Comparison of ENCODE assay signal across 9 cellular contexts in genomic region chr10:93080350-93081046, GRCh38. TPM values are rescaled to one million over a fixed set of nuclear protein-coding genes. Genes with fewer than 3 reads are reported as not detected.
A peak's percentile ranks its signal among the peaks of the same experiment; 100 is the strongest.
DNase-seq lines count a peak whose midpoint lies in the region; ATAC-seq and TF ChIP-seq lines count a peak whose summit lies in the region.
"Had no signal": no experiment of that assay in that cellular context is flagged by ENCODE, and none has a peak within 500 bp of the region (broad histone marks: within the 10 kb centered on the region; RNA-seq: fewer than 3 reads in every experiment).

No MANE protein-coding gene starts in this region.

- H3F3A ChIP-seq in SK-N-SH (replicated peaks; ENCODE audit: insufficient read depth), result peaks cover 4% of the 10 kb centered on the region

- H2AFZ ChIP-seq in SK-N-SH (ENCODE audit: low read depth), result peak overlapping the region; percentile 49; the same call in 1 of the 2 replicates

- POLR2A ChIA-PET in SK-N-SH (lab: Yijun Ruan, JAX), result no interaction called here

- ATAC-seq in HG02798 (IDR thresholded peaks at IDR 0.05; ENCODE audit: poor library complexity, unreplicated experiment), result peak; percentile 75
- peak; percentile 66 to 75 for ATAC-seq in right cardiac atrium
- ATAC-seq in gastrocnemius medialis, result no peak
- ATAC-seq in GM21717 (IDR thresholded peaks at IDR 0.05; ENCODE audit: unreplicated experiment), result no peak

- H3K36me3 ChIP-seq in SK-N-SH (replicated peaks in 1 of 2; ENCODE audit: control insufficient read depth in 1 of 2, insufficient read depth in 2 of 2, low read length in 1 of 2), result no peaks in the 10 kb centered on the region
- no peaks in the 10 kb centered on the region for H3K36me3 ChIP-seq in gastrocnemius medialis

- H3K4me3 ChIP-seq in SK-N-SH (ENCODE audit: low read depth in 2 of 2, low read length in 1 of 2) (peak overlapping the region; percentile 15 to 42; a peak in 2 of 4 replicates), right cardiac atrium (ENCODE audit: low read length) (no peak overlapping the region), gastrocnemius medialis (no peak overlapping the region)

- no peaks in the 10 kb centered on the region for H3K9me3 ChIP-seq in SK-N-SH
- H3K9me3 ChIP-seq in right cardiac atrium (ENCODE audit: control insufficient read depth, low read length), result no peaks in the 10 kb centered on the region
- H3K9me3 ChIP-seq in gastrocnemius medialis, result no peaks in the 10 kb centered on the region

- no peak overlapping the region for H3K27ac ChIP-seq in SK-N-SH (ENCODE audit: low read depth in 2 of 2, low read length in 1 of 2)
- H3K27ac ChIP-seq in right cardiac atrium (ENCODE audit: low read length), result no peak overlapping the region
- H3K27ac ChIP-seq in gastrocnemius medialis, result no peak overlapping the region

- 0 out of 2 replicates have a peak overlapping the region, but pooled peaks have one; percentile 49 for H3K4me2 ChIP-seq in SK-N-SH

- intact Hi-C loops in right cardiac atrium (cut with DNase I) (loop anchor here (2.0 to 10.0 kb wide), 5 partner anchors 204 to 272 kb away; no protein-coding TSS in a partner anchor), gastrocnemius medialis (cut with DNase I; ENCODE audit: low total_unique reads) (no loop called here)

- no peak overlapping the region for H3K9ac ChIP-seq in SK-N-SH

- TF ChIP-seq CTCF in SK-N-SH (IDR thresholded peaks at IDR 0.05), result peak; percentile 88
- TF ChIP-seq CTCF in gastrocnemius medialis (IDR thresholded peaks at IDR 0.05 in 4 of 5, conservative IDR thresholded peaks at IDR 0.05 in 1 of 5), result peak; percentile 27 to 72 (median 51)

- CTCF ChIA-PET in SK-N-SH (lab: Yijun Ruan, JAX), result interaction anchor here (0.5 to 8.6 kb wide), 55 partner anchors 9 to 675 kb away, joined by 3 to 69 read pairs (median 4); partner anchors contain the start of genes CYP26C1 and MYOF

- H3K27me3 ChIP-seq in SK-N-SH (ENCODE audit: insufficient read depth), result peaks cover 9% of the 10 kb centered on the region; the same call in 1 of the 2 replicates
- H3K27me3 ChIP-seq in right cardiac atrium (ENCODE audit: control insufficient read depth, insufficient read depth), result no peaks in the 10 kb centered on the region
- H3K27me3 ChIP-seq in gastrocnemius medialis, result peaks cover 28 to 35% (median 33%) of the 10 kb centered on the region in 3 donors

- 44% methylated on average over 20 of the region's 22 CpGs for WGBS in SK-N-SH (ENCODE audit: low lambda C conversion rate)
- 56% methylated on average over 22 of the region's 22 CpGs for WGBS in right cardiac atrium

- no peaks in the 10 kb centered on the region for H3K9me2 ChIP-seq in SK-N-SH

- TF ChIP-seq RAD21 in SK-N-SH (IDR thresholded peaks at IDR 0.05; ENCODE audit: low read length), result peak; percentile 78

- peak; percentile 62 for DNase-seq in EL
- peak; percentile 84 for DNase-seq in SK-N-SH
- peak in 30 of 56 donors; percentile 5 to 66 (median 26) for DNase-seq in amygdala (lab: John Stamatoyannopoulos, UW)
- DNase-seq in right cardiac atrium, result peak in 2 of 3 donors; percentile 57 to 77
- no peak for DNase-seq in gastrocnemius medialis
- DNase-seq in 8988T, result no peak

- no peaks in the 10 kb centered on the region for H3K79me2 ChIP-seq in SK-N-SH (ENCODE audit: insufficient read depth)

- no peak for TF ChIP-seq EP300 in SK-N-SH (IDR thresholded peaks at IDR 0.05; ENCODE audit: borderline replicate concordance in 1 of 2, low read depth in 1 of 2, low read length in 1 of 2)

- in situ Hi-C loops in gastrocnemius medialis (cut with MboI; ENCODE audit: low sequenced_read_pairs in 4 of 4), result loop anchor here in 1 of 4 donors (25.0 kb wide), 1 partner anchor 432 kb away; no protein-coding TSS in a partner anchor

- H3K4me1 ChIP-seq in SK-N-SH (ENCODE audit: control insufficient read depth in 1 of 2, insufficient read depth in 2 of 2, low read depth in 1 of 2, low read length in 1 of 2), result peaks cover 0 to 10% of the 10 kb centered on the region in 2 experiments; a peak in 1 of 4 replicates
- no peaks in the 10 kb centered on the region for H3K4me1 ChIP-seq in right cardiac atrium (ENCODE audit: control insufficient read depth, insufficient read depth, low read length)
- no peaks in the 10 kb centered on the region for H3K4me1 ChIP-seq in gastrocnemius medialis

- no peak for TF ChIP-seq POLR2A in gastrocnemius medialis (IDR thresholded peaks at IDR 0.05)

- H4K20me1 ChIP-seq in SK-N-SH (ENCODE audit: insufficient read depth), result no peaks in the 10 kb centered on the region

TF ChIP-seq in SK-N-SH, 30 proteins besides CTCF, POLR2A, EP300 and RAD21:
- TF ChIP-seq SMC3 (IDR thresholded peaks at IDR 0.05; ENCODE audit: low read depth, low read length) (peak; percentile 84), ZBTB33 (IDR thresholded peaks at IDR 0.05; ENCODE audit: borderline replicate concordance, low read depth) (no peak)
TF ChIP-seq in SK-N-SH: peak in this region for 1.

RNA-seq across cellular contexts. Expression of gene CYP26A1, which starts 6.8 kb away (rescaled TPM):
- polyA plus RNA-seq in SK-N-SH (2012; rRNA removed) (not detected in 2 replicates), right cardiac atrium (not detected)
- not detected in 2 replicates for polyA plus RNA-seq in SK-N-SH (2012; cell fraction: cytosol; rRNA removed)
- polyA plus RNA-seq in SK-N-SH (2012; cell fraction: nucleus; rRNA removed), result 0.11 TPM in 1 of 2 replicates, not detected in the other
- total RNA-seq in right cardiac atrium (not detected), gastrocnemius medialis (not detected)
- total RNA-seq: activated CD8-positive, alpha-beta memory T cell treated with anti-CD3 and anti-CD28 coated beads for 36 hours had no signal

RNA-seq across cellular contexts. Expression of gene CYP26C1, which starts 19.9 kb away (rescaled TPM):
- not detected in 2 replicates for polyA plus RNA-seq in SK-N-SH (2012; rRNA removed)
- polyA plus RNA-seq in SK-N-SH (2012; cell fraction: cytosol; rRNA removed), result not detected in 2 replicates
- polyA plus RNA-seq in SK-N-SH (2012; cell fraction: nucleus; rRNA removed), result not detected in 2 replicates
- total RNA-seq in right cardiac atrium, result under 1 TPM in 1 of 4 donors, not detected in 3; 0.09 TPM
- polyA plus RNA-seq in right cardiac atrium, result 0.02 TPM
- not detected for total RNA-seq in gastrocnemius medialis

Comparison
In these comparisons a context has a peak if more than half of its experiments do, and no peak if none do; other contexts are left out.
1. DNase-seq: peak in EL (single experiment), SK-N-SH (single experiment), amygdala (30 of 56) and right cardiac atrium (2 of 3); none in gastrocnemius medialis (0 of 2) and 8988T (single experiment).
2. ATAC-seq: peak in HG02798 (single experiment) and right cardiac atrium (2 of 2); none in gastrocnemius medialis (0 of 2) and GM21717 (single experiment).
3. H3K4me3 ChIP-seq: peak in SK-N-SH (2 of 2); none in right cardiac atrium (single experiment) and gastrocnemius medialis (0 of 4).